25 cellular contexts compared by ENCODE assay signal in genomic region chr3:71186816-71187215, GRCh38.
DNase-seq lines count a peak whose midpoint lies in the region; TF ChIP-seq lines count a peak whose summit lies in the region.
"Had no signal": no experiment of that assay in that cellular context is flagged by ENCODE, and none has a peak within 500 bp of the region (broad histone marks: within the 10 kb centered on the region; RNA-seq: fewer than 3 reads in every experiment).

No MANE protein-coding gene starts in this region.

- H3K27me3 ChIP-seq in colonic mucosa, result no peaks in the 10 kb centered on the region
- no peaks in the 10 kb centered on the region for H3K27me3 ChIP-seq in smooth muscle cell (ENCODE audit: low read depth)
- H3K27me3 ChIP-seq: dorsolateral prefrontal cortex, MG63 had no signal

- H3K9ac ChIP-seq in colonic mucosa (ENCODE audit: low read depth in 2 of 2, low read length in 2 of 2), result no peak overlapping the region
- H3K9ac ChIP-seq in smooth muscle cell (ENCODE audit: low read depth), result no peak overlapping the region

- peaks cover 79% of the 10 kb centered on the region for H3K4me1 Mint-ChIP-seq in activated naive CD4-positive, alpha-beta T cell treated with anti-CD3 and anti-CD28 coated beads, Interleukin-2, amount 50 U/mL, for 24 hours

- H4K20me1 ChIP-seq in smooth muscle cell (ENCODE audit: low read depth), result no peaks in the 10 kb centered on the region

- peaks cover 5% of the 10 kb centered on the region for H3K9me3 Mint-ChIP-seq in activated naive CD4-positive, alpha-beta T cell treated with anti-CD3 and anti-CD28 coated beads, Interleukin-2, amount 50 U/mL, for 24 hours
- H3K9me3 Mint-ChIP-seq: activated CD4-positive, alpha-beta memory T cell treated with anti-CD3 and anti-CD28 coated beads, Interleukin-2, amount 10 ng/mL, durations not matched to agents 7 days and 5 days had no signal

- CTCF ChIA-PET in RWPE1 (lab: Yijun Ruan, JAX), result no interaction called here

- H2AFZ ChIP-seq in smooth muscle cell (ENCODE audit: low read depth), result no peak overlapping the region

- peaks cover 37% of the 10 kb centered on the region for H3K36me3 Mint-ChIP-seq in activated naive CD4-positive, alpha-beta T cell treated with anti-CD3 and anti-CD28 coated beads, Interleukin-2, amount 50 U/mL, for 24 hours

- no peak overlapping the region for H3K4me2 ChIP-seq in smooth muscle cell

- TF ChIP-seq CTCF in RWPE1 (conservative IDR thresholded peaks at IDR 0.05; ENCODE audit: low read depth) (no peak), colonic mucosa (IDR thresholded peaks at IDR 0.05) (no peak), smooth muscle cell (IDR thresholded peaks at IDR 0.05; ENCODE audit: borderline replicate concordance, insufficient read depth, poor library complexity, severe bottlenecking) (no peak)

- DNase-seq in activated naive CD4-positive, alpha-beta T cell (lab: John Stamatoyannopoulos, UW), result no peak
- DNase-seq in RWPE1 (ENCODE audit: low spot score), result no peak
- DNase-seq in colonic mucosa, result peak; percentile 65
- no peak for DNase-seq in smooth muscle cell (lab: John Stamatoyannopoulos, UW; ENCODE audit: unreplicated experiment)
- no peak for DNase-seq in NCI-H1105 treated with DMSO at 0.1 percent for 48 hours (lab: John Stamatoyannopoulos, UW)
- DNase-seq in posterior cingulate gyrus, result no peak
- no peak for DNase-seq in NCI-H1417 (lab: John Stamatoyannopoulos, UW)
- DNase-seq: ACHN; activated CD4-positive, alpha-beta memory T cell treated with anti-CD3 and anti-CD28 coated beads, Interleukin-2, amount 10 ng/mL, durations not matched to agents 7 days and 5 days; activated gamma-delta T cell treated with Interleukin-2 at 50 U/mL for 16 hours; activated T-cell treated with anti-CD3 and anti-CD28 coated beads for 4 hours; anterior cingulate cortex; COR-L47; DMS79; dorsolateral prefrontal cortex; GDM1; hippocampal formation; left cardiac atrium; MG63; naive thymus-derived CD4-positive, alpha-beta T cell; NCI-H2107; occipital lobe had no signal

- H3K4me1 ChIP-seq in colonic mucosa (no peaks in the 10 kb centered on the region), smooth muscle cell (ENCODE audit: low read depth) (no peaks in the 10 kb centered on the region)

- POLR2A ChIA-PET in RWPE1 (lab: Yijun Ruan, JAX; ENCODE audit: low non-redundant PET), result no interaction called here

- H3K4me3 ChIP-seq in colonic mucosa (no peak overlapping the region), smooth muscle cell (no peak overlapping the region)
- H3K4me3 ChIP-seq: dorsolateral prefrontal cortex, MG63, SK-N-MC had no signal

- no peaks in the 10 kb centered on the region for H3K27me3 Mint-ChIP-seq in activated naive CD4-positive, alpha-beta T cell treated with anti-CD3 and anti-CD28 coated beads, Interleukin-2, amount 50 U/mL, for 24 hours
- H3K27me3 Mint-ChIP-seq: activated CD4-positive, alpha-beta memory T cell treated with anti-CD3 and anti-CD28 coated beads, Interleukin-2, amount 10 ng/mL, durations not matched to agents 7 days and 5 days; naive thymus-derived CD4-positive, alpha-beta T cell; type B pancreatic cell had no signal

- 98% methylated on average over 2 of the region's 2 CpGs for WGBS in smooth muscle cell (ENCODE audit: low lambda C conversion rate)

- no peaks in the 10 kb centered on the region for H3K79me2 ChIP-seq in smooth muscle cell (ENCODE audit: low read depth)

- no peaks in the 10 kb centered on the region for H3K36me3 ChIP-seq in colonic mucosa
- H3K36me3 ChIP-seq in smooth muscle cell (ENCODE audit: low read depth), result no peaks in the 10 kb centered on the region
- H3K36me3 ChIP-seq: MG63 had no signal

- H3K4me3 Mint-ChIP-seq in activated naive CD4-positive, alpha-beta T cell treated with anti-CD3 and anti-CD28 coated beads, Interleukin-2, amount 50 U/mL, for 24 hours, result no peak overlapping the region
- H3K4me3 Mint-ChIP-seq: activated CD4-positive, alpha-beta memory T cell treated with anti-CD3 and anti-CD28 coated beads, Interleukin-2, amount 10 ng/mL, durations not matched to agents 7 days and 5 days; type B pancreatic cell had no signal

- intact Hi-C loops in colonic mucosa (cut with DNase I), result no loop called here
- intact Hi-C loops in posterior cingulate gyrus (cut with DNase I), result no loop called here

- H3K27ac ChIP-seq in RWPE1 (peak overlapping the region; percentile 62; the same call in 1 of the 2 replicates), colonic mucosa (no peak overlapping the region), smooth muscle cell (ENCODE audit: low read depth) (peak overlapping the region; percentile 83)
- H3K27ac ChIP-seq: dorsolateral prefrontal cortex, SK-N-MC had no signal

- H3K9me3 ChIP-seq in colonic mucosa, result no peaks in the 10 kb centered on the region
- no peaks in the 10 kb centered on the region for H3K9me3 ChIP-seq in smooth muscle cell (replicated peaks; ENCODE audit: low read depth)
- H3K9me3 ChIP-seq: MG63 had no signal

- peak overlapping the region; percentile 41 for H3K27ac Mint-ChIP-seq in activated naive CD4-positive, alpha-beta T cell treated with anti-CD3 and anti-CD28 coated beads, Interleukin-2, amount 50 U/mL, for 24 hours
- H3K27ac Mint-ChIP-seq: activated CD4-positive, alpha-beta memory T cell treated with anti-CD3 and anti-CD28 coated beads, Interleukin-2, amount 10 ng/mL, durations not matched to agents 7 days and 5 days; type B pancreatic cell had no signal

- H3F3A ChIP-seq in smooth muscle cell (ENCODE audit: low read depth), result no peaks in the 10 kb centered on the region
